ENCODE assay signal across 8 cellular contexts in the genomic region with DNA sequence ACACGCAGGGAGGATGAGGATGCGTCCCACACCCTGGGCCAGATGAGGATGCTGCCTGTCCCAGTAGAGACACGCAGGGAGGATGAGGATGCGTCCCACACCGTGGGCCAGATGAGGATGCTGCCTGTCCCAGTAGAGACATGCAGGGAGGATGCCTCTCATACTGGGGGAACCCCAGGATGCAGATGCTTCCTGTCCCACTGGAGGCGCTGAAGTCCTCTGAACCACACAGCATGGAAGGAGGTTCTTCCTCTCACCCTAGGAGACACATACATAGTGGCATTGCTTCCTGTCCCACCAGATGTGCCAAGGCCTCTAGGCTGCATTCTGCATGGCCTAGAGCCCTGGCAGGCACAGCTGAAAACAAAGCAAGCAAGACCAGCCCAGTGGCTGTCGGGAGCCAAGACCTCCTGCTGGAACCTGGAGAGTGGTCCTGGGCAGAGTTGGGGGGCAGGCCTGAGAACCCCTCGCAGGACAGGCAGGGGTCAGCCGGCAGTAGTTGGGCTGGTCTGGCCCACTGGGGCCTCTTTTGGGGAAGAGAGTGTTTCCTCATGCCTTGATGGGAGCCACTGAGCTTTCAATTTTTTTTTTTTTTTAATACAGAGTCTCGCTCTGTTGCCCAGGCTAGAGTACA. TPM values are rescaled to one million over a fixed set of nuclear protein-coding genes. Genes with fewer than 3 reads are reported as not detected.
A peak's percentile ranks its signal among the peaks of the same experiment; 100 is the strongest.
DNase-seq lines count a peak whose midpoint lies in the region; ATAC-seq and TF ChIP-seq lines count a peak whose summit lies in the region.

No MANE protein-coding gene starts in this region.

- no peaks in the 10 kb centered on the region for H3K9me2 ChIP-seq in hepatocyte (replicated peaks; ENCODE audit: insufficient read depth)

- no peak overlapping the region for H3K27ac ChIP-seq in hepatocyte

- H3K79me2 ChIP-seq in hepatocyte, result peaks cover 25% of the 10 kb centered on the region

- no peaks in the 10 kb centered on the region for H3K36me3 Mint-ChIP-seq in activated T-cell treated with anti-CD3 and anti-CD28 coated beads, Interleukin-2, amount 50 U/mL, for 4 hours (ENCODE audit: insufficient read depth)

- no peak overlapping the region for H3K4me3 ChIP-seq in hepatocyte

- peaks cover 3% of the 10 kb centered on the region for H3K27me3 Mint-ChIP-seq in activated T-cell treated with anti-CD3 and anti-CD28 coated beads, Interleukin-2, amount 50 U/mL, for 4 hours (ENCODE audit: low read depth)

- no peaks in the 10 kb centered on the region for H3K27me3 ChIP-seq in hepatocyte

- no peaks in the 10 kb centered on the region for H3K36me3 ChIP-seq in hepatocyte (replicated peaks; ENCODE audit: insufficient read depth, low read depth)

- peaks cover 10% of the 10 kb centered on the region for H3K4me1 ChIP-seq in hepatocyte (ENCODE audit: insufficient read depth)

- DNase-seq in CD1c-positive myeloid dendritic cell (ENCODE audit: extremely low spot score) (peak; percentile 60), Kasumi-1 (lab: John Stamatoyannopoulos, UW) (peak; percentile 97 to 98), hepatocyte (ENCODE audit: low spot score) (peak; percentile 19)
- DNase-seq in activated T-cell treated with anti-CD3 and anti-CD28 coated beads, Interleukin-2, amount 50 U/mL, for 4 hours, result no peak

- H3K9me3 Mint-ChIP-seq in activated T-cell treated with anti-CD3 and anti-CD28 coated beads, Interleukin-2, amount 50 U/mL, for 4 hours, result no peaks in the 10 kb centered on the region

- ATAC-seq in GM18868 (IDR thresholded peaks at IDR 0.05; ENCODE audit: unreplicated experiment), result peak; percentile 70
- peak; percentile 85 to 90 for ATAC-seq in activated T-cell treated with anti-CD3 and anti-CD28 coated beads, Interleukin-2, amount 50 U/mL, for 4 hours
- ATAC-seq in HG02763 (IDR thresholded peaks at IDR 0.05; ENCODE audit: unreplicated experiment), result no peak
- no peak for ATAC-seq in HG03025 (IDR thresholded peaks at IDR 0.05; ENCODE audit: low FRiP score, unreplicated experiment)
- ATAC-seq in GM21825 (IDR thresholded peaks at IDR 0.05; ENCODE audit: unreplicated experiment), result no peak

- no peaks in the 10 kb centered on the region for H3K9me3 ChIP-seq in hepatocyte (ENCODE audit: low read depth)

- no peak overlapping the region for H2AFZ ChIP-seq in hepatocyte

- no peak overlapping the region for H3K4me3 Mint-ChIP-seq in activated T-cell treated with anti-CD3 and anti-CD28 coated beads, Interleukin-2, amount 50 U/mL, for 4 hours

- peaks cover 6% of the 10 kb centered on the region for H4K20me1 ChIP-seq in hepatocyte (ENCODE audit: insufficient read depth, poor library complexity, severe bottlenecking)

- H3K4me1 Mint-ChIP-seq in activated T-cell treated with anti-CD3 and anti-CD28 coated beads, Interleukin-2, amount 50 U/mL, for 4 hours (ENCODE audit: low read depth), result peaks cover 25% of the 10 kb centered on the region

- TF ChIP-seq CTCF in hepatocyte (IDR thresholded peaks at IDR 0.05; ENCODE audit: poor library complexity), result peak; percentile 3

- no peak overlapping the region for H3K4me2 ChIP-seq in hepatocyte

- WGBS in hepatocyte (ENCODE audit: low lambda C conversion rate, missing lambda C conversion rate), result 81% methylated on average over 10 of the region's 10 CpGs

RNA-seq across cellular contexts. Expression of gene HPN, which starts 4.3 kb away (rescaled TPM):
- total RNA-seq in activated T-cell treated with anti-CD3 and anti-CD28 coated beads, Interleukin-2, amount 50 U/mL, for 4 hours, result under 1 TPM in 2 of 3 donors, not detected in 1; 0.26 to 0.38 TPM
- 150 and 162 TPM in 2 replicates for total RNA-seq in hepatocyte
- 206 and 241 TPM in 2 replicates for polyA plus RNA-seq in hepatocyte

RNA-seq across cellular contexts. Expression of gene SCN1B, which starts 15.5 kb away (rescaled TPM):
- total RNA-seq in activated T-cell treated with anti-CD3 and anti-CD28 coated beads, Interleukin-2, amount 50 U/mL, for 4 hours, result 1 to 10 TPM; 1.1 to 2.3 (median 1.2) TPM
- 0.20 and 0.60 TPM in 2 replicates for total RNA-seq in hepatocyte
- 2.5 and 3.1 TPM in 2 replicates for polyA plus RNA-seq in hepatocyte

RNA-seq across cellular contexts. Expression of gene GRAMD1A, which starts 45.7 kb away (rescaled TPM):
- total RNA-seq in activated T-cell treated with anti-CD3 and anti-CD28 coated beads, Interleukin-2, amount 50 U/mL, for 4 hours, result 100 to 1,000 TPM; 162 to 192 (median 170) TPM
- 34.8 and 35.4 TPM in 2 replicates for total RNA-seq in hepatocyte
- 80.2 and 92.4 TPM in 2 replicates for polyA plus RNA-seq in hepatocyte

Comparison
In these comparisons a context has a peak if more than half of its experiments do, and no peak if none do; other contexts are left out.
1. ATAC-seq: peak in GM18868 (single experiment) and activated T-cell treated with anti-CD3 and anti-CD28 coated beads, Interleukin-2, amount 50 U/mL, for 4 hours (2 of 2); none in HG02763 (single experiment), HG03025 (single experiment) and GM21825 (single experiment).
2. RNA of gene HPN, which starts 4.3 kb away (total RNA-seq): 150 to 162 TPM in hepatocyte; 0.26 to 0.38 TPM in activated T-cell treated with anti-CD3 and anti-CD28 coated beads, Interleukin-2, amount 50 U/mL, for 4 hours; every median in the first group is over 100 times any median in the second.